Comparison of ENCODE assay signal across 22 cellular contexts in the genomic region with DNA sequence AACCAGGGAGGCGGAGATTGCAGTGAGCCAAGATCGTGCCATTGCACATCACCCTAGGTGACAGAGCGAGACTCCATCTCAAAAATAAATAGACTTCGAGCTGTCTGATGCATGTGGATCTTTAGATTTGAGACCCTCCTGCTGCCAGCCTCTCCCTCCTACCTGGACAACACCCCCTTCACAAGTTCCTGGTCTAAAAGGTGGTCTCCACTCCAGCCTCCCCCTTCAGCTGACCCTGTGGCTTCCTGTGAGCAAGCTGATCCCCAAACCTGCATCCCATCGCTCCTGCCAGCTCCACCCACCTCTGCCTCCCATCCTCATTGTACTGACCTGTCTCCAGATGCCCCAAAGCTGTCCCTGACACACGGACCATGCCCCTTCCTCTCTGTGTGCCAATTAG. TPM values are rescaled to one million over a fixed set of nuclear protein-coding genes. Genes with fewer than 3 reads are reported as not detected.
DNase-seq lines count a peak whose midpoint lies in the region; ATAC-seq and TF ChIP-seq lines count a peak whose summit lies in the region.
"Had no signal": no experiment of that assay in that cellular context is flagged by ENCODE, and none has a peak within 500 bp of the region (broad histone marks: within the 10 kb centered on the region; RNA-seq: fewer than 3 reads in every experiment).

No MANE protein-coding gene starts in this region.

- no peaks in the 10 kb centered on the region for H3K9me3 Mint-ChIP-seq in activated T-cell treated with anti-CD3 and anti-CD28 coated beads, Interleukin-2, amount 50 U/mL, for 24 hours
- no peaks in the 10 kb centered on the region for H3K9me3 Mint-ChIP-seq in activated T-cell treated with anti-CD3 and anti-CD28 coated beads, Interleukin-2, amount 50 U/mL, for 4 hours
- no peaks in the 10 kb centered on the region for H3K9me3 Mint-ChIP-seq in endothelial cell (ENCODE audit: unreplicated experiment)
- no peaks in the 10 kb centered on the region for H3K9me3 Mint-ChIP-seq in stimulated activated effector memory CD8-positive, alpha-beta T cell treated with anti-CD3 and anti-CD28 coated beads, Interleukin-12 subunit alpha, Interleukin-12 subunit beta, amount 100 ng/mL, for 72 hours
- H3K9me3 Mint-ChIP-seq: mesothelial cell of epicardium; natural killer cell treated with Interleukin-12 subunit alpha and Interleukin-12 subunit beta and Interleukin-15 and Interleukin-18, amount 100 ng/mL, for 72 hours had no signal

- intact Hi-C loops in Panc1 (cut with micrococcal nuclease; ENCODE audit: unreplicated experiment) = no loop called here
- intact Hi-C loops in ascending aorta (cut with DNase I) = no loop called here

- H3K9me3 ChIP-seq in Panc1 (ENCODE audit: control insufficient read depth, insufficient read depth, low read depth, low read length) = no peaks in the 10 kb centered on the region
- H3K9me3 ChIP-seq in ascending aorta = no peaks in the 10 kb centered on the region
- H3K9me3 ChIP-seq: BLaER1 treated with 17β-estradiol and CSF1 and Interleukin-3, amounts not matched to agents 10 nM and 100 nM; heart right ventricle; upper lobe of left lung had no signal

- H3K27ac ChIP-seq in Panc1 (ENCODE audit: low read length) (peak overlapping the region; percentile 100), ascending aorta (no peak overlapping the region)
- H3K27ac ChIP-seq: BLaER1 treated with 17β-estradiol and CSF1 and Interleukin-3, amounts not matched to agents 10 nM and 100 nM; epithelial cell of prostate; upper lobe of left lung had no signal

- H3K4me3 ChIP-seq in Panc1 (ENCODE audit: low read depth in 2 of 2, low read length in 2 of 2) (no peak overlapping the region), ascending aorta (no peak overlapping the region)
- H3K4me3 ChIP-seq: BLaER1 treated with 17β-estradiol and CSF1 and Interleukin-3, amounts not matched to agents 10 nM and 100 nM; dorsolateral prefrontal cortex; heart right ventricle; upper lobe of left lung had no signal

- H3K27ac Mint-ChIP-seq in activated T-cell treated with anti-CD3 and anti-CD28 coated beads, Interleukin-2, amount 50 U/mL, for 24 hours = peak overlapping the region; percentile 5
- peak overlapping the region; percentile 68 for H3K27ac Mint-ChIP-seq in endothelial cell (ENCODE audit: unreplicated experiment)
- H3K27ac Mint-ChIP-seq in stimulated activated effector memory CD8-positive, alpha-beta T cell treated with anti-CD3 and anti-CD28 coated beads, Interleukin-12 subunit alpha, Interleukin-12 subunit beta, amount 100 ng/mL, for 72 hours = peak overlapping the region; percentile 70
- H3K27ac Mint-ChIP-seq: mesothelial cell of epicardium had no signal

- H3K27me3 Mint-ChIP-seq in activated T-cell treated with anti-CD3 and anti-CD28 coated beads, Interleukin-2, amount 50 U/mL, for 24 hours = no peaks in the 10 kb centered on the region
- no peaks in the 10 kb centered on the region for H3K27me3 Mint-ChIP-seq in activated T-cell treated with anti-CD3 and anti-CD28 coated beads, Interleukin-2, amount 50 U/mL, for 4 hours (ENCODE audit: low read depth)
- peaks cover 8% of the 10 kb centered on the region for H3K27me3 Mint-ChIP-seq in endothelial cell (ENCODE audit: unreplicated experiment)
- H3K27me3 Mint-ChIP-seq: natural killer cell treated with Interleukin-12 subunit alpha and Interleukin-12 subunit beta and Interleukin-15 and Interleukin-18, amount 100 ng/mL, for 72 hours had no signal

- TF ChIP-seq CTCF in Panc1 (IDR thresholded peaks at IDR 0.05) (no peak), endothelial cell (IDR thresholded peaks at IDR 0.05; ENCODE audit: unreplicated experiment) (no peak), ascending aorta (IDR thresholded peaks at IDR 0.05) (no peak)

- H3K36me3 ChIP-seq in Panc1 (ENCODE audit: control insufficient read depth, insufficient read depth, low read length) (peaks cover 9% of the 10 kb centered on the region; the same call in 1 of the 2 replicates), ascending aorta (peaks cover 21 to 61% of the 10 kb centered on the region in 2 donors)

- peaks cover 24% of the 10 kb centered on the region for H3K4me1 Mint-ChIP-seq in activated T-cell treated with anti-CD3 and anti-CD28 coated beads, Interleukin-2, amount 50 U/mL, for 24 hours (ENCODE audit: low read depth)
- H3K4me1 Mint-ChIP-seq in activated T-cell treated with anti-CD3 and anti-CD28 coated beads, Interleukin-2, amount 50 U/mL, for 4 hours (ENCODE audit: low read depth) = peaks cover 12% of the 10 kb centered on the region
- H3K4me1 Mint-ChIP-seq in endothelial cell (ENCODE audit: unreplicated experiment) = peaks cover 4% of the 10 kb centered on the region
- peaks cover 33% of the 10 kb centered on the region for H3K4me1 Mint-ChIP-seq in stimulated activated effector memory CD8-positive, alpha-beta T cell treated with anti-CD3 and anti-CD28 coated beads, Interleukin-12 subunit alpha, Interleukin-12 subunit beta, amount 100 ng/mL, for 72 hours

- in situ Hi-C loops in Panc1 (cut with HindIII; ENCODE audit: low pct_unique_long_range_greater_than_20kb, low sequenced_read_pairs) = no loop called here

- POLR2A ChIA-PET in Panc1 (lab: Charles Lee) = interaction anchor here (0.6 kb wide), 1 partner anchor 22 kb away, joined by 4 read pairs; no protein-coding TSS in a partner anchor

- H3K4me1 ChIP-seq in Panc1 (ENCODE audit: control insufficient read depth, insufficient read depth, low read length) (peaks cover 97% of the 10 kb centered on the region), ascending aorta (peaks cover 10 to 29% of the 10 kb centered on the region in 2 donors)
- H3K4me1 ChIP-seq: BLaER1 treated with 17β-estradiol and CSF1 and Interleukin-3, amounts not matched to agents 10 nM and 100 nM had no signal

- H3K27me3 ChIP-seq in Panc1 (ENCODE audit: control insufficient read depth, insufficient read depth, low read length) = no peaks in the 10 kb centered on the region
- no peaks in the 10 kb centered on the region for H3K27me3 ChIP-seq in ascending aorta
- H3K27me3 ChIP-seq: BLaER1 treated with 17β-estradiol and CSF1 and Interleukin-3, amounts not matched to agents 10 nM and 100 nM; dorsolateral prefrontal cortex; heart right ventricle; upper lobe of left lung had no signal

- ATAC-seq in activated T-cell treated with anti-CD3 and anti-CD28 coated beads, Interleukin-2, amount 50 U/mL, for 4 hours = no peak
- no peak for ATAC-seq in Panc1
- ATAC-seq in stimulated activated effector memory CD8-positive, alpha-beta T cell treated with anti-CD3 and anti-CD28 coated beads, Interleukin-12 subunit alpha, Interleukin-12 subunit beta, amount 100 ng/mL, for 72 hours = no peak
- no peak for ATAC-seq in HG03135 (IDR thresholded peaks at IDR 0.05; ENCODE audit: unreplicated experiment)
- no peak for ATAC-seq in GM19395 (IDR thresholded peaks at IDR 0.05; ENCODE audit: unreplicated experiment)
- ATAC-seq: HCT116, left lobe of liver, sciatic nerve had no signal

- no TSS peak for BruUV-seq in Panc1 (replicated peaks; lab: Mats Ljungman, UMichigan)

- no peak for DNase-seq in activated T-cell treated with anti-CD3 and anti-CD28 coated beads, Interleukin-2, amount 50 U/mL, for 24 hours
- no peak for DNase-seq in activated T-cell treated with anti-CD3 and anti-CD28 coated beads, Interleukin-2, amount 50 U/mL, for 4 hours
- DNase-seq in Panc1 (ENCODE audit: low read depth, low spot score) = no peak
- no peak for DNase-seq in endothelial cell (ENCODE audit: low spot score)
- no peak for DNase-seq in stimulated activated effector memory CD8-positive, alpha-beta T cell treated with anti-CD3 and anti-CD28 coated beads, Interleukin-12 subunit alpha, Interleukin-12 subunit beta, amount 100 ng/mL, for 72 hours (ENCODE audit: low spot score in 2 of 2)
- no peak for DNase-seq in ascending aorta (ENCODE audit: low spot score in 2 of 2)
- DNase-seq: ACHN, heart right ventricle, Karpas-422, NCI-H2029, SHP77 treated with DMSO at 0.1 percent for 48 hours, upper lobe of left lung had no signal

- H3K4me3 Mint-ChIP-seq in activated T-cell treated with anti-CD3 and anti-CD28 coated beads, Interleukin-2, amount 50 U/mL, for 24 hours = no peak overlapping the region
- no peak overlapping the region for H3K4me3 Mint-ChIP-seq in activated T-cell treated with anti-CD3 and anti-CD28 coated beads, Interleukin-2, amount 50 U/mL, for 4 hours
- H3K4me3 Mint-ChIP-seq in endothelial cell (ENCODE audit: unreplicated experiment) = no peak overlapping the region
- no peak overlapping the region for H3K4me3 Mint-ChIP-seq in stimulated activated effector memory CD8-positive, alpha-beta T cell treated with anti-CD3 and anti-CD28 coated beads, Interleukin-12 subunit alpha, Interleukin-12 subunit beta, amount 100 ng/mL, for 72 hours
- H3K4me3 Mint-ChIP-seq: mesothelial cell of epicardium; natural killer cell treated with Interleukin-12 subunit alpha and Interleukin-12 subunit beta and Interleukin-15 and Interleukin-18, amount 100 ng/mL, for 72 hours had no signal

- CTCF ChIA-PET in Panc1 (lab: Charles Lee) = interaction anchor here (1.3 to 1.5 kb wide), 2 partner anchors 13 to 20 kb away, joined by 4 to 5 read pairs; no protein-coding TSS in a partner anchor

- peaks cover 92% of the 10 kb centered on the region for H3K36me3 Mint-ChIP-seq in activated T-cell treated with anti-CD3 and anti-CD28 coated beads, Interleukin-2, amount 50 U/mL, for 24 hours (ENCODE audit: low read depth)
- H3K36me3 Mint-ChIP-seq in activated T-cell treated with anti-CD3 and anti-CD28 coated beads, Interleukin-2, amount 50 U/mL, for 4 hours (ENCODE audit: insufficient read depth) = peaks cover 45% of the 10 kb centered on the region
- peaks cover 58% of the 10 kb centered on the region for H3K36me3 Mint-ChIP-seq in endothelial cell (ENCODE audit: low read depth, unreplicated experiment)
- peaks cover 65% of the 10 kb centered on the region for H3K36me3 Mint-ChIP-seq in stimulated activated effector memory CD8-positive, alpha-beta T cell treated with anti-CD3 and anti-CD28 coated beads, Interleukin-12 subunit alpha, Interleukin-12 subunit beta, amount 100 ng/mL, for 72 hours

RNA-seq across cellular contexts. Expression of a gene that starts 27.1 kb away (rescaled TPM):
- 10 to 100 TPM; 59.3 to 63.3 (median 61.6) TPM for total RNA-seq in activated T-cell treated with anti-CD3 and anti-CD28 coated beads, Interleukin-2, amount 50 U/mL, for 4 hours
- total RNA-seq in Panc1 (2021; ENCODE audit: unreplicated experiment) (265 TPM), endothelial cell (ENCODE audit: unreplicated experiment) (40.6 TPM), ascending aorta (75.6 TPM)
- polyA plus RNA-seq in Panc1 (2012; ENCODE audit: insufficient read length) = 232 TPM

RNA-seq across cellular contexts. Expression of a gene that starts 51.1 kb away (rescaled TPM):
- under 1 TPM in 2 of 3 donors, not detected in 1; 0.33 to 0.58 TPM for total RNA-seq in activated T-cell treated with anti-CD3 and anti-CD28 coated beads, Interleukin-2, amount 50 U/mL, for 4 hours
- total RNA-seq in Panc1 (2021; ENCODE audit: unreplicated experiment) = 1.2 TPM
- 9.6 TPM for polyA plus RNA-seq in Panc1 (2012; ENCODE audit: insufficient read length)
- 1.5 TPM for total RNA-seq in endothelial cell (ENCODE audit: unreplicated experiment)
- total RNA-seq in ascending aorta = not detected

RNA-seq across cellular contexts. Expression of a gene that starts 57.6 kb away (rescaled TPM):
- total RNA-seq in activated T-cell treated with anti-CD3 and anti-CD28 coated beads, Interleukin-2, amount 50 U/mL, for 4 hours = 100 to 1,000 TPM; 153 to 201 (median 167) TPM
- 246 TPM for total RNA-seq in Panc1 (2021; ENCODE audit: unreplicated experiment)
- polyA plus RNA-seq in Panc1 (2012; ENCODE audit: insufficient read length) = 164 TPM
- 133 TPM for total RNA-seq in endothelial cell (ENCODE audit: unreplicated experiment)
- total RNA-seq in ascending aorta = 128 TPM

RNA-seq across cellular contexts. Expression of a gene that starts 57.7 kb away (rescaled TPM):
- total RNA-seq in activated T-cell treated with anti-CD3 and anti-CD28 coated beads, Interleukin-2, amount 50 U/mL, for 4 hours = under 1 TPM in 2 of 3 donors, not detected in 1; 0.11 to 0.18 TPM
- total RNA-seq in Panc1 (2021; ENCODE audit: unreplicated experiment) (4.8 TPM), endothelial cell (ENCODE audit: unreplicated experiment) (2.5 TPM), ascending aorta (not detected)
- polyA plus RNA-seq in Panc1 (2012; ENCODE audit: insufficient read length) = 5.3 TPM

Comparison
In these comparisons a context has a peak if more than half of its experiments do, and no peak if none do; other contexts are left out.
1. H3K27ac Mint-ChIP-seq: peak in every context shown above with its lines; median percentile 70 in stimulated activated effector memory CD8-positive, alpha-beta T cell treated with anti-CD3 and anti-CD28 coated beads, Interleukin-12 subunit alpha, Interleukin-12 subunit beta, amount 100 ng/mL, for 72 hours; 68 in endothelial cell; 5 in activated T-cell treated with anti-CD3 and anti-CD28 coated beads, Interleukin-2, amount 50 U/mL, for 24 hours.